17 cellular contexts compared by ENCODE assay signal in genomic region chr2:128324008-128324896, GRCh38. TPM values are rescaled to one million over a fixed set of nuclear protein-coding genes. Genes with fewer than 3 reads are reported as not detected.
DNase-seq lines count a peak whose midpoint lies in the region; ATAC-seq, FAIRE-seq and TF ChIP-seq lines count a peak whose summit lies in the region.
"Had no signal": no experiment of that assay in that cellular context is flagged by ENCODE, and none has a peak within 500 bp of the region (broad histone marks: within the 10 kb centered on the region; RNA-seq: fewer than 3 reads in every experiment).

No MANE protein-coding gene starts in this region.

- DNase-seq in activated CD4-positive, CD25-positive, alpha-beta regulatory T cell treated with anti-CD3 and anti-CD28 coated beads, Interleukin-2, amount 50 U/mL, for 72 hours: peak; percentile 27
- DNase-seq in NCI-H69 (lab: John Stamatoyannopoulos, UW) (peak; percentile 24), right cardiac atrium (peak in 2 of 3 donors; percentile 12 to 53), sigmoid colon (peak; percentile 56), gastrocnemius medialis (no peak), transverse colon (no peak), HTR-8/SVneo (ENCODE audit: insufficient read length, low spot score) (no peak)
- DNase-seq: NCI-H1417 treated with DMSO at 0.1 percent for 48 hours, NCI-H82, SHP77 had no signal

- no peaks in the 10 kb centered on the region for H3K4me1 ChIP-seq in right cardiac atrium (ENCODE audit: control insufficient read depth, insufficient read depth, low read length)
- H3K4me1 ChIP-seq in sigmoid colon: peaks cover 0 to 46% (median 30%) of the 10 kb centered on the region in 4 donors
- peaks cover 13 to 22% of the 10 kb centered on the region in 2 donors for H3K4me1 ChIP-seq in gastrocnemius medialis
- peaks cover 6 to 13% (median 12%) of the 10 kb centered on the region in 4 donors for H3K4me1 ChIP-seq in transverse colon

- TF ChIP-seq CTCF in sigmoid colon (IDR thresholded peaks at IDR 0.05): no peak
- TF ChIP-seq CTCF in gastrocnemius medialis (IDR thresholded peaks at IDR 0.05 in 4 of 5, conservative IDR thresholded peaks at IDR 0.05 in 1 of 5): no peak
- TF ChIP-seq CTCF in transverse colon (IDR thresholded peaks at IDR 0.05): no peak

- in situ Hi-C loops in gastrocnemius medialis (cut with MboI; ENCODE audit: low sequenced_read_pairs in 4 of 4) (loop anchor here in 1 of 4 donors (25.0 kb wide), 1 partner anchor 413 kb away; no protein-coding TSS in a partner anchor), transverse colon (cut with MboI; ENCODE audit: low pct_ligation_motif_present in 1 of 4, low pct_unique_long_range_greater_than_20kb in 1 of 4, low sequenced_read_pairs in 3 of 4) (no loop called here)

- TF ChIP-seq EP300 in sigmoid colon (IDR thresholded peaks at IDR 0.05) (no peak), transverse colon (IDR thresholded peaks at IDR 0.05; ENCODE audit: low read depth) (no peak)

- no peak for ATAC-seq in activated CD4-positive, CD25-positive, alpha-beta regulatory T cell treated with anti-CD3 and anti-CD28 coated beads, Interleukin-2, amount 50 U/mL, for 24 hours
- ATAC-seq in right cardiac atrium (no peak), gastrocnemius medialis (no peak)
- ATAC-seq: A549 had no signal

- intact Hi-C loops in right cardiac atrium (cut with DNase I): loop anchor here in 1 of 4 donors (5.0 kb wide), 1 partner anchor 208 kb away; no protein-coding TSS in a partner anchor
- intact Hi-C loops in sigmoid colon (cut with DNase I): loop anchor here (5.0 to 10.0 kb wide), 3 partner anchors 87 to 1551 kb away; no protein-coding TSS in a partner anchor
- intact Hi-C loops in gastrocnemius medialis (cut with DNase I; ENCODE audit: low total_unique reads): loop anchor here (2.0 to 10.0 kb wide), 6 partner anchors 91 to 1861 kb away; partner anchors contain the start of genes MZT2B, SMPD4 and UGGT1
- intact Hi-C loops in transverse colon (cut with DNase I; ENCODE audit: low total_unique reads): loop anchor here (5.0 kb wide), 1 partner anchor 1073 kb away; no protein-coding TSS in a partner anchor

- H3K27ac ChIP-seq in right cardiac atrium (ENCODE audit: low read length) (no peak overlapping the region), sigmoid colon (peak overlapping the region; percentile 50 to 89 (median 74)), gastrocnemius medialis (peak overlapping the region in 1 of 4 donors; percentile 89), transverse colon (peak overlapping the region in 1 of 4 donors; percentile 38)
- H3K27ac ChIP-seq: A549, cardiac muscle cell had no signal

- no peak overlapping the region for H3K4me3 ChIP-seq in right cardiac atrium (ENCODE audit: low read length)
- no peak overlapping the region for H3K4me3 ChIP-seq in sigmoid colon
- no peak overlapping the region for H3K4me3 ChIP-seq in gastrocnemius medialis
- no peak overlapping the region for H3K4me3 ChIP-seq in transverse colon
- H3K4me3 ChIP-seq: A549, cardiac muscle cell, thoracic aorta had no signal

- H3K27me3 ChIP-seq in right cardiac atrium (ENCODE audit: control insufficient read depth, insufficient read depth) (no peaks in the 10 kb centered on the region), sigmoid colon (no peaks in the 10 kb centered on the region), gastrocnemius medialis (no peaks in the 10 kb centered on the region), transverse colon (no peaks in the 10 kb centered on the region)

- 92% methylated on average over 11 of the region's 11 CpGs for WGBS in right cardiac atrium
- 86 to 93% methylated on average over 11 of the region's 11 CpGs for WGBS in sigmoid colon, 2 donors
- WGBS in transverse colon (ENCODE audit: low coverage in 1 of 2), 2 donors: 92% methylated on average over 11 of the region's 11 CpGs; no CpG with 5 or more reads in 1 of the 2 donors

- H3K36me3 ChIP-seq in sigmoid colon: no peaks in the 10 kb centered on the region
- H3K36me3 ChIP-seq in gastrocnemius medialis: no peaks in the 10 kb centered on the region
- H3K36me3 ChIP-seq in transverse colon: no peaks in the 10 kb centered on the region
- H3K36me3 ChIP-seq: cardiac muscle cell, thoracic aorta had no signal

- TF ChIP-seq POLR2A in sigmoid colon (IDR thresholded peaks at IDR 0.05) (no peak), gastrocnemius medialis (IDR thresholded peaks at IDR 0.05) (no peak), transverse colon (IDR thresholded peaks at IDR 0.05) (no peak)

- H3K9me3 ChIP-seq in right cardiac atrium (ENCODE audit: control insufficient read depth, low read length): no peaks in the 10 kb centered on the region
- no peaks in the 10 kb centered on the region for H3K9me3 ChIP-seq in sigmoid colon
- H3K9me3 ChIP-seq in gastrocnemius medialis: no peaks in the 10 kb centered on the region
- H3K9me3 ChIP-seq in transverse colon: no peaks in the 10 kb centered on the region
- H3K9me3 ChIP-seq: A549, thoracic aorta had no signal

- FAIRE-seq in HTR-8/SVneo (lab: Jason Lieb, UNC): no peak
- FAIRE-seq: A549, GM12891, GM19239, H54 had no signal

RNA-seq across cellular contexts. Expression of gene HS6ST1, which starts 5.6 kb away (rescaled TPM):
- 10 to 100 TPM; 13.3 to 28.4 (median 21.1) TPM for total RNA-seq in right cardiac atrium
- polyA plus RNA-seq in right cardiac atrium: 19.8 TPM
- total RNA-seq in sigmoid colon: 10 to 100 TPM; 13.2 to 27.4 (median 17.1) TPM
- 10 to 100 TPM; 12.0 to 25.1 (median 12.7) TPM for polyA plus RNA-seq in sigmoid colon
- total RNA-seq in gastrocnemius medialis: 10 to 100 TPM; 44.6 to 63.3 (median 53.5) TPM
- 10 to 100 TPM; 16.1 to 38.6 (median 26.5) TPM for total RNA-seq in transverse colon

Comparison
In these comparisons a context has a peak if more than half of its experiments do, and no peak if none do; other contexts are left out.
1. DNase-seq: peak in activated CD4-positive, CD25-positive, alpha-beta regulatory T cell treated with anti-CD3 and anti-CD28 coated beads, Interleukin-2, amount 50 U/mL, for 72 hours (single experiment), NCI-H69 (single experiment), right cardiac atrium (2 of 3) and sigmoid colon (single experiment); none in gastrocnemius medialis (0 of 2), transverse colon (single experiment) and HTR-8/SVneo (single experiment).